ENCODE assay signal across 8 cellular contexts in genomic region chr11:27896096-27896495, GRCh38.
"Had no signal": no experiment of that assay in that cellular context is flagged by ENCODE, and none has a peak within 500 bp of the region (broad histone marks: within the 10 kb centered on the region; RNA-seq: fewer than 3 reads in every experiment).

No MANE protein-coding gene starts in this region.

- H3K4me3 Mint-ChIP-seq: H9 had no signal

- H3K27ac ChIP-seq: GM23248 had no signal

- H3K9ac ChIP-seq: GM23248 had no signal

- H3K27ac Mint-ChIP-seq: H9 had no signal

- H2AFZ ChIP-seq: GM23248 had no signal

- DNase-seq: GM23248, H9, HCEC 1CT, IMR-90 had no signal

- H3K9me3 Mint-ChIP-seq: H9 had no signal

- ATAC-seq: K562 had no signal

- H3K4me3 ChIP-seq: GM23248, K562 had no signal

- FAIRE-seq: H1, H54, HTR-8/SVneo, K562 had no signal
